ENCODE assay signal across 25 cellular contexts in the genomic region with DNA sequence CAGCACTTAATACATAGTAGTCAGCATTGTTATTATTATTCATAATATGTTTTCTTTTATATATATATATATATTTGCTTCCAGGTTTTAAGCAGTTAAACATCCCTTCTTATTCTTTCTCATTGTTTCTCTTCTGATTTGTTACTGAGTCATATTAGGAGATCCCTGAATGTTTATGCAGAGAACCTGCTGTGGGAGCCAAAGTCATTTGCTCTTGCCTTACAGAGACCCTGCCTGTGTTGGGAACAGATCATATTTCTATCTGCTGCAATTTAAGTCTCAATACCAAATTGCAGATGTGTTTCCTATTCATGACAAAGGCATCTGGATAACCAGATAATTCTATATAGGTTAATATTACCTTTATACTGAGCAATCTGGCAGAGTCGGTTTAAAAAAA.
"Had no signal": no experiment of that assay in that cellular context is flagged by ENCODE, and none has a peak within 500 bp of the region (broad histone marks: within the 10 kb centered on the region; RNA-seq: fewer than 3 reads in every experiment).

No MANE protein-coding gene starts in this region.

- H3K9me3 ChIP-seq: left lung, upper lobe of left lung had no signal

- H3K36me3 ChIP-seq: cardiac muscle cell, left lung, neural progenitor cell, upper lobe of left lung had no signal

- H3K4me2 ChIP-seq: neural progenitor cell had no signal

- H3K4me1 Mint-ChIP-seq: activated CD4-positive, alpha-beta T cell treated with anti-CD3 and anti-CD28 coated beads, Interleukin-2, amount 10 ng/mL, durations not matched to agents 7 days and 5 days; activated CD8-positive, alpha-beta memory T cell treated with anti-CD3 and anti-CD28 coated beads, Interleukin-2, amount 10 ng/mL, durations not matched to agents 7 days and 5 days; activated naive CD4-positive, alpha-beta T cell treated with anti-CD3 and anti-CD28 coated beads, Interleukin-2, amount 50 U/mL, for 24 hours; naive thymus-derived CD8-positive, alpha-beta T cell had no signal

- H3K9me3 Mint-ChIP-seq: activated CD4-positive, alpha-beta T cell treated with anti-CD3 and anti-CD28 coated beads, Interleukin-2, amount 10 ng/mL, durations not matched to agents 7 days and 5 days; activated CD8-positive, alpha-beta T cell treated with anti-CD3 and anti-CD28 coated beads for 36 hours; activated naive CD4-positive, alpha-beta T cell treated with anti-CD3 and anti-CD28 coated beads, Interleukin-2, amount 50 U/mL, for 24 hours; activated T-helper 1 cell treated with anti-CD3 and anti-CD28 coated beads, Interleukin-12 subunit alpha, Interleukin-12 subunit beta, Interleukin-2, Interleukin-4 antibody, amounts not matched to agents 30 ng/mL and 10 ng/mL and 1 ng/mL, durations not matched to agents 14 hours and 24 hours and 36 hours; dendritic cell treated with granulocyte-macrophage colony-stimulating factor and Interleukin-4, amounts not matched to agents 40 ng/mL and 50 ng/mL, for 4 days; mesothelial cell of epicardium; naive thymus-derived CD8-positive, alpha-beta T cell; neural progenitor cell; T-helper 2 cell treated with Interferon-gamma antibody and Interleukin-4, amounts not matched to agents 5 μg/mL and 100 μg/mL, for 36 hours had no signal

- H3K27ac Mint-ChIP-seq: activated CD4-positive, alpha-beta T cell treated with anti-CD3 and anti-CD28 coated beads, Interleukin-2, amount 10 ng/mL, durations not matched to agents 7 days and 5 days; activated CD8-positive, alpha-beta memory T cell treated with anti-CD3 and anti-CD28 coated beads, Interleukin-2, amount 10 ng/mL, durations not matched to agents 7 days and 5 days; activated CD8-positive, alpha-beta T cell treated with anti-CD3 and anti-CD28 coated beads for 36 hours; activated naive CD4-positive, alpha-beta T cell treated with anti-CD3 and anti-CD28 coated beads, Interleukin-2, amount 50 U/mL, for 24 hours; activated T-helper 1 cell treated with anti-CD3 and anti-CD28 coated beads, Interleukin-12 subunit alpha, Interleukin-12 subunit beta, Interleukin-2, Interleukin-4 antibody, amounts not matched to agents 30 ng/mL and 10 ng/mL and 1 ng/mL, durations not matched to agents 14 hours and 24 hours and 36 hours; dendritic cell treated with granulocyte-macrophage colony-stimulating factor and Interleukin-4, amounts not matched to agents 40 ng/mL and 50 ng/mL, for 4 days; mesothelial cell of epicardium; naive thymus-derived CD8-positive, alpha-beta T cell; neural progenitor cell; progenitor cell of endocrine pancreas; T-helper 2 cell treated with Interferon-gamma antibody and Interleukin-4, amounts not matched to agents 5 μg/mL and 100 μg/mL, for 36 hours had no signal

- H3K36me3 Mint-ChIP-seq: activated CD8-positive, alpha-beta memory T cell treated with anti-CD3 and anti-CD28 coated beads, Interleukin-2, amount 10 ng/mL, durations not matched to agents 7 days and 5 days; activated naive CD4-positive, alpha-beta T cell treated with anti-CD3 and anti-CD28 coated beads, Interleukin-2, amount 50 U/mL, for 24 hours; naive thymus-derived CD8-positive, alpha-beta T cell had no signal

- H3K4me3 Mint-ChIP-seq: activated CD4-positive, alpha-beta T cell treated with anti-CD3 and anti-CD28 coated beads, Interleukin-2, amount 10 ng/mL, durations not matched to agents 7 days and 5 days; activated CD8-positive, alpha-beta memory T cell treated with anti-CD3 and anti-CD28 coated beads, Interleukin-2, amount 10 ng/mL, durations not matched to agents 7 days and 5 days; activated CD8-positive, alpha-beta T cell treated with anti-CD3 and anti-CD28 coated beads for 36 hours; activated naive CD4-positive, alpha-beta T cell treated with anti-CD3 and anti-CD28 coated beads, Interleukin-2, amount 50 U/mL, for 24 hours; activated T-helper 1 cell treated with anti-CD3 and anti-CD28 coated beads, Interleukin-12 subunit alpha, Interleukin-12 subunit beta, Interleukin-2, Interleukin-4 antibody, amounts not matched to agents 30 ng/mL and 10 ng/mL and 1 ng/mL, durations not matched to agents 14 hours and 24 hours and 36 hours; dendritic cell treated with granulocyte-macrophage colony-stimulating factor and Interleukin-4, amounts not matched to agents 40 ng/mL and 50 ng/mL, for 4 days; mesothelial cell of epicardium; naive thymus-derived CD8-positive, alpha-beta T cell; neural progenitor cell; T-helper 2 cell treated with Interferon-gamma antibody and Interleukin-4, amounts not matched to agents 5 μg/mL and 100 μg/mL, for 36 hours had no signal

- H3K27ac ChIP-seq: cardiac muscle cell, foreskin keratinocyte, left lung, neural progenitor cell, upper lobe of left lung, WERI-Rb-1 had no signal

- ATAC-seq: activated CD8-positive, alpha-beta memory T cell treated with anti-CD3 and anti-CD28 coated beads, Interleukin-2, amount 10 ng/mL, durations not matched to agents 7 days and 5 days; activated CD8-positive, alpha-beta T cell treated with anti-CD3 and anti-CD28 coated beads for 36 hours; foreskin keratinocyte; left lung; naive thymus-derived CD8-positive, alpha-beta T cell; stimulated activated naive CD8-positive, alpha-beta T cell treated with anti-CD3 and anti-CD28 coated beads, Interleukin-15, Interleukin-2, amounts not matched to agents 100 U/mL and 50 U/mL, for 24 hours had no signal

- H3K27me3 Mint-ChIP-seq: progenitor cell of endocrine pancreas had no signal

- H3K27me3 ChIP-seq: cardiac muscle cell, foreskin keratinocyte, left lung, neural progenitor cell, upper lobe of left lung had no signal

- H2AFZ ChIP-seq: neural progenitor cell had no signal

- DNase-seq: activated CD4-positive, alpha-beta T cell treated with anti-CD3 and anti-CD28 coated beads, Interleukin-2, amount 10 ng/mL, durations not matched to agents 7 days and 5 days; activated CD4-positive, CD25-positive, alpha-beta regulatory T cell treated with anti-CD3 and anti-CD28 coated beads, Interleukin-2, amount 50 U/mL, for 72 hours; activated CD8-positive, alpha-beta memory T cell treated with anti-CD3 and anti-CD28 coated beads, Interleukin-2, amount 10 ng/mL, durations not matched to agents 7 days and 5 days; activated CD8-positive, alpha-beta T cell treated with anti-CD3 and anti-CD28 coated beads for 36 hours; activated gamma-delta T cell treated with Interleukin-2 at 50 U/mL for 16 hours; activated T-cell treated with anti-CD3 and anti-CD28 coated beads for 4 hours; aorta; effector CD4-positive, alpha-beta T cell; foreskin keratinocyte; left lung; naive thymus-derived CD8-positive, alpha-beta T cell; retina; stimulated activated CD4-positive, alpha-beta T cell treated with anti-CD3 and anti-CD28 coated beads, Interleukin-4, amount 100 ng/mL, for 4 hours; stimulated activated naive CD8-positive, alpha-beta T cell treated with anti-CD3 and anti-CD28 coated beads, Interleukin-15, Interleukin-2, amounts not matched to agents 100 U/mL and 50 U/mL, for 24 hours; WERI-Rb-1 had no signal

- H3K9ac ChIP-seq: neural progenitor cell had no signal

- H3K4me1 ChIP-seq: left lung, upper lobe of left lung had no signal

- H3K4me3 ChIP-seq: cardiac muscle cell, left lung, lung, neural progenitor cell, upper lobe of left lung had no signal
